ENCODE assay signal across 22 cellular contexts in genomic region chr17:57944796-57945362, GRCh38. TPM values are rescaled to one million over a fixed set of nuclear protein-coding genes. Genes with fewer than 3 reads are reported as not detected.
A peak's percentile ranks its signal among the peaks of the same experiment; 100 is the strongest.
DNase-seq lines count a peak whose midpoint lies in the region; ATAC-seq and TF ChIP-seq lines count a peak whose summit lies in the region.
"Had no signal": no experiment of that assay in that cellular context is flagged by ENCODE, and none has a peak within 500 bp of the region (broad histone marks: within the 10 kb centered on the region; RNA-seq: fewer than 3 reads in every experiment).

No MANE protein-coding gene starts in this region.

- H3K4me3 Mint-ChIP-seq in WTC11: no peak overlapping the region
- no peak overlapping the region for H3K4me3 Mint-ChIP-seq in activated T-helper 17 cell treated with anti-CD3 and anti-CD28 coated beads, Interleukin-2, amount 50 U/mL, for 72 hours
- H3K4me3 Mint-ChIP-seq: activated B cell treated with CpG ODN at 0.5 μM for 24 hours; activated naive CD8-positive, alpha-beta T cell treated with anti-CD3 and anti-CD28 coated beads, Interleukin-2, amount 10 ng/mL, durations not matched to agents 7 days and 5 days; activated T-helper 1 cell treated with anti-CD3 and anti-CD28 coated beads, Interleukin-12 subunit alpha, Interleukin-12 subunit beta, Interleukin-2, Interleukin-4 antibody, amounts not matched to agents 30 ng/mL and 10 ng/mL and 1 ng/mL, durations not matched to agents 14 hours and 24 hours and 36 hours had no signal

- H3K4me3 ChIP-seq in AG10803 (ENCODE audit: low read length) (no peak overlapping the region), gastroesophageal sphincter (no peak overlapping the region), sigmoid colon (no peak overlapping the region)
- H3K4me3 ChIP-seq: MG63, mucosa of descending colon had no signal

- TF ChIP-seq POLR2A in gastroesophageal sphincter (IDR thresholded peaks at IDR 0.05): no peak
- no peak for TF ChIP-seq POLR2A in sigmoid colon (IDR thresholded peaks at IDR 0.05)

- TF ChIP-seq CTCF in AG10803 (conservative IDR thresholded peaks at IDR 0.05; ENCODE audit: low read length) (no peak), WTC11 (IDR thresholded peaks at IDR 0.05) (no peak), gastroesophageal sphincter (IDR thresholded peaks at IDR 0.05) (no peak), sigmoid colon (IDR thresholded peaks at IDR 0.05) (no peak)

- H3K27me3 Mint-ChIP-seq in WTC11 (ENCODE audit: low read depth): no peaks in the 10 kb centered on the region
- H3K27me3 Mint-ChIP-seq in activated T-helper 17 cell treated with anti-CD3 and anti-CD28 coated beads, Interleukin-2, amount 50 U/mL, for 72 hours: peaks cover 8% of the 10 kb centered on the region
- H3K27me3 Mint-ChIP-seq: progenitor cell of endocrine pancreas had no signal

- peaks cover 35% of the 10 kb centered on the region for H3K4me1 Mint-ChIP-seq in WTC11
- H3K4me1 Mint-ChIP-seq in activated T-helper 17 cell treated with anti-CD3 and anti-CD28 coated beads, Interleukin-2, amount 50 U/mL, for 72 hours: peaks cover 32% of the 10 kb centered on the region

- H3K36me3 Mint-ChIP-seq in WTC11: no peaks in the 10 kb centered on the region
- no peaks in the 10 kb centered on the region for H3K36me3 Mint-ChIP-seq in activated T-helper 17 cell treated with anti-CD3 and anti-CD28 coated beads, Interleukin-2, amount 50 U/mL, for 72 hours (ENCODE audit: low read depth)
- H3K36me3 Mint-ChIP-seq: activated naive CD8-positive, alpha-beta T cell treated with anti-CD3 and anti-CD28 coated beads, Interleukin-2, amount 10 ng/mL, durations not matched to agents 7 days and 5 days had no signal

- H3K9me3 Mint-ChIP-seq in WTC11: no peaks in the 10 kb centered on the region
- H3K9me3 Mint-ChIP-seq in activated T-helper 17 cell treated with anti-CD3 and anti-CD28 coated beads, Interleukin-2, amount 50 U/mL, for 72 hours: no peaks in the 10 kb centered on the region
- H3K9me3 Mint-ChIP-seq: activated B cell treated with CpG ODN at 0.5 μM for 24 hours; activated naive CD8-positive, alpha-beta T cell treated with anti-CD3 and anti-CD28 coated beads, Interleukin-2, amount 10 ng/mL, durations not matched to agents 7 days and 5 days; activated T-helper 1 cell treated with anti-CD3 and anti-CD28 coated beads, Interleukin-12 subunit alpha, Interleukin-12 subunit beta, Interleukin-2, Interleukin-4 antibody, amounts not matched to agents 30 ng/mL and 10 ng/mL and 1 ng/mL, durations not matched to agents 14 hours and 24 hours and 36 hours had no signal

- no peak for ATAC-seq in WTC11
- no peak for ATAC-seq in gastroesophageal sphincter
- ATAC-seq in HG02798 (IDR thresholded peaks at IDR 0.05; ENCODE audit: poor library complexity, unreplicated experiment): no peak
- no peak for ATAC-seq in HG02938 (IDR thresholded peaks at IDR 0.05; ENCODE audit: unreplicated experiment)
- ATAC-seq in activated T-helper 17 cell treated with anti-CD3 and anti-CD28 coated beads, Interleukin-2, amount 50 U/mL, for 72 hours (replicated peaks): no peak
- ATAC-seq: HepG2, left colon, mucosa of descending colon had no signal

- DNase-seq in AG10803 (ENCODE audit: low read depth) (peak; percentile 45), WTC11 (ENCODE audit: low spot score) (no peak), sigmoid colon (no peak), GF-D8 (lab: John Stamatoyannopoulos, UW) (no peak)
- DNase-seq: activated B cell treated with CpG ODN at 0.5 μM for 24 hours; activated naive CD8-positive, alpha-beta T cell treated with anti-CD3 and anti-CD28 coated beads, Interleukin-2, amount 10 ng/mL, durations not matched to agents 7 days and 5 days; caudate nucleus; left colon; MG63; mucosa of descending colon; NCI-H1694; NCI-H345; SHP77; stimulated activated naive CD4-positive, alpha-beta T cell; T-helper 2 cell had no signal

- no peaks in the 10 kb centered on the region for H3K9me3 ChIP-seq in gastroesophageal sphincter
- H3K9me3 ChIP-seq in sigmoid colon: no peaks in the 10 kb centered on the region
- H3K9me3 ChIP-seq: MG63, mucosa of descending colon had no signal

- WGBS in gastroesophageal sphincter (ENCODE audit: low coverage in 1 of 2), 2 donors: 51 to 62% methylated on average over 2 to 6 of the region's 9 CpGs
- WGBS in sigmoid colon, 2 donors: 85 to 86% methylated on average over 9 of the region's 9 CpGs

- intact Hi-C loops in sigmoid colon (cut with DNase I): no loop called here

- CTCF ChIA-PET in WTC11 (lab: Charles Lee): no interaction called here

- peaks cover 25 to 98% (median 67%) of the 10 kb centered on the region in 3 donors for H3K4me1 ChIP-seq in gastroesophageal sphincter
- peaks cover 0 to 97% (median 94%) of the 10 kb centered on the region in 4 donors for H3K4me1 ChIP-seq in sigmoid colon

- H3K27me3 ChIP-seq in gastroesophageal sphincter (no peaks in the 10 kb centered on the region), sigmoid colon (no peaks in the 10 kb centered on the region)
- H3K27me3 ChIP-seq: MG63 had no signal

- H3K27ac Mint-ChIP-seq in WTC11: peak overlapping the region; percentile 10; the same call in 1 of the 2 replicates
- no peak overlapping the region for H3K27ac Mint-ChIP-seq in activated T-helper 17 cell treated with anti-CD3 and anti-CD28 coated beads, Interleukin-2, amount 50 U/mL, for 72 hours
- H3K27ac Mint-ChIP-seq: activated B cell treated with CpG ODN at 0.5 μM for 24 hours; activated naive CD8-positive, alpha-beta T cell treated with anti-CD3 and anti-CD28 coated beads, Interleukin-2, amount 10 ng/mL, durations not matched to agents 7 days and 5 days; activated T-helper 1 cell treated with anti-CD3 and anti-CD28 coated beads, Interleukin-12 subunit alpha, Interleukin-12 subunit beta, Interleukin-2, Interleukin-4 antibody, amounts not matched to agents 30 ng/mL and 10 ng/mL and 1 ng/mL, durations not matched to agents 14 hours and 24 hours and 36 hours; progenitor cell of endocrine pancreas had no signal

- POLR2A ChIA-PET in WTC11 (lab: Charles Lee): no interaction called here

- H3K27ac ChIP-seq in gastroesophageal sphincter (peak overlapping the region; percentile 97 to 100 (median 99)), sigmoid colon (peak overlapping the region; percentile 97 to 100 (median 99))

- no peaks in the 10 kb centered on the region for H3K36me3 ChIP-seq in gastroesophageal sphincter
- H3K36me3 ChIP-seq in sigmoid colon: no peaks in the 10 kb centered on the region
- H3K36me3 ChIP-seq: MG63 had no signal

- TF ChIP-seq EP300 in gastroesophageal sphincter (IDR thresholded peaks at IDR 0.05): no peak
- peak; percentile 19 to 74 (median 56) for TF ChIP-seq EP300 in sigmoid colon (IDR thresholded peaks at IDR 0.05)

TF ChIP-seq in WTC11, 78 proteins besides CTCF, POLR2A, EP300 and RAD21 (continues in another document):
- TF ChIP-seq, protein P1, sequence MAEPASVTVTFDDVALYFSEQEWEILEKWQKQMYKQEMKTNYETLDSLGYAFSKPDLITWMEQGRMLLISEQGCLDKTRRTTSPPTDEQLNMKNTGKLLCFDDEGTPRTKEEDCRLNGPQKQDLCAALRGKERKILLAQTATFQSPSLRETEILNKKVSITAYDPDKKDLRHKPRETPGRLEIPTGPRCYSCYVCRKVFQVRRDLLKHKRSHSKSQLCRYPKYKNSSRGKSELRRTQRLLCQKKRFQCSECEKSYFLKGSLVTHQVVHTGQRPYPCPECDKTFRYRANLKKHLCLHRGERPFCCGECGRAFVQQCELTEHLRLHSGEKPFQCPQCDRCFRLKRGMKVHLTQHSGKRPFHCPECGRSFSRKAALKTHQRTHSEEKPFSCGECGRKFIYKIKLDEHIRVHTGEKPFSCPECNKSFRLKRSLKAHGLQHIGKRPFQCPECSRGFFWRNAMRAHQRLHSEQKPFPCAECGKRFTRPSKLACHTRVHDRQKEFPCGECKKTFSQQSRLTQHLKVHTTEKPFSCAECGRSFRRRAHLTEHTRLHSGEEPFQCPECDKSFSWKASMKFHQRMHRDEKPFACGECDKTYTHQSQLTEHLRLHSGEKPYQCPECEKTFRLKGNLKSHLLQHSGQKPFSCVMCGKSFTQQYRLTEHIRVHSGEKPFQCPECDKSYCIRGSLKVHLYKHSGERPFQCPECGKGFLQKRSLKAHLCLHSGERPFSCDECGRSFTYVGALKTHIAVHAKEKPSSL (CRISPR knock-in tag; conservative IDR thresholded peaks at IDR 0.05): no peak
- TF ChIP-seq ZNF263 (CRISPR knock-in tag; IDR thresholded peaks at IDR 0.05; ENCODE audit: low read depth) (no peak), ELF4 (CRISPR knock-in tag; IDR thresholded peaks at IDR 0.05; ENCODE audit: low read depth) (no peak), ATF3 (CRISPR knock-in tag; conservative IDR thresholded peaks at IDR 0.05) (no peak), TEAD4 (CRISPR knock-in tag; IDR thresholded peaks at IDR 0.05) (no peak), CREB1 (CRISPR knock-in tag; IDR thresholded peaks at IDR 0.05) (no peak), ZNF121 (CRISPR knock-in tag; IDR thresholded peaks at IDR 0.05) (no peak), SMAD4 (CRISPR knock-in tag; IDR thresholded peaks at IDR 0.05) (no peak), ZNF219 (CRISPR knock-in tag; IDR thresholded peaks at IDR 0.05; ENCODE audit: borderline replicate concordance) (no peak)
- TF ChIP-seq, protein P2, sequence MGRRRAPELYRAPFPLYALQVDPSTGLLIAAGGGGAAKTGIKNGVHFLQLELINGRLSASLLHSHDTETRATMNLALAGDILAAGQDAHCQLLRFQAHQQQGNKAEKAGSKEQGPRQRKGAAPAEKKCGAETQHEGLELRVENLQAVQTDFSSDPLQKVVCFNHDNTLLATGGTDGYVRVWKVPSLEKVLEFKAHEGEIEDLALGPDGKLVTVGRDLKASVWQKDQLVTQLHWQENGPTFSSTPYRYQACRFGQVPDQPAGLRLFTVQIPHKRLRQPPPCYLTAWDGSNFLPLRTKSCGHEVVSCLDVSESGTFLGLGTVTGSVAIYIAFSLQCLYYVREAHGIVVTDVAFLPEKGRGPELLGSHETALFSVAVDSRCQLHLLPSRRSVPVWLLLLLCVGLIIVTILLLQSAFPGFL (CRISPR knock-in tag; IDR thresholded peaks at IDR 0.05; ENCODE audit: borderline replicate concordance): no peak

RNA-seq across cellular contexts. Expression of gene CUEDC1, which starts 10.3 kb away (rescaled TPM):
- total RNA-seq in WTC11 (2021): 6.5 to 12.2 TPM (median 9.4 TPM) in 3 replicates
- total RNA-seq in gastroesophageal sphincter: 10 to 100 TPM; 35.7 to 60.3 (median 45.6) TPM
- total RNA-seq in sigmoid colon: 10 to 100 TPM; 29.5 to 64.0 (median 33.7) TPM
- polyA plus RNA-seq in sigmoid colon: 10 to 100 TPM in 2 of 3 donors, 1 to 10 TPM in 1; 3.0 to 20.0 (median 11.4) TPM
- total RNA-seq in activated T-helper 17 cell treated with anti-CD3 and anti-CD28 coated beads, Interleukin-2, amount 50 U/mL, for 72 hours: under 1 TPM; 0.15 to 0.56 TPM
- total RNA-seq: activated B cell treated with CpG ODN at 0.5 μM for 24 hours; activated T-helper 1 cell treated with anti-CD3 and anti-CD28 coated beads, Interleukin-12 subunit alpha, Interleukin-12 subunit beta, Interleukin-2, Interleukin-4 antibody, amounts not matched to agents 30 ng/mL and 10 ng/mL and 1 ng/mL, durations not matched to agents 14 hours and 24 hours and 36 hours had no signal

RNA-seq across cellular contexts. Expression of gene VEZF1, which starts 43.2 kb away (rescaled TPM):
- 43.1 to 43.8 TPM (median 43.3 TPM) in 3 replicates for total RNA-seq in WTC11 (2021)
- 100 to 1,000 TPM; 115 to 148 (median 132) TPM for total RNA-seq in gastroesophageal sphincter
- total RNA-seq in sigmoid colon: 100 to 1,000 TPM in 3 of 4 donors, 10 to 100 TPM in 1; 99.8 to 120 (median 105) TPM
- 10 to 100 TPM; 17.8 to 24.8 (median 21.0) TPM for polyA plus RNA-seq in sigmoid colon
- total RNA-seq in activated T-helper 17 cell treated with anti-CD3 and anti-CD28 coated beads, Interleukin-2, amount 50 U/mL, for 72 hours: 10 to 100 TPM; 21.4 to 29.6 TPM
